ENCODE assay signal across 8 cellular contexts in the genomic region with DNA sequence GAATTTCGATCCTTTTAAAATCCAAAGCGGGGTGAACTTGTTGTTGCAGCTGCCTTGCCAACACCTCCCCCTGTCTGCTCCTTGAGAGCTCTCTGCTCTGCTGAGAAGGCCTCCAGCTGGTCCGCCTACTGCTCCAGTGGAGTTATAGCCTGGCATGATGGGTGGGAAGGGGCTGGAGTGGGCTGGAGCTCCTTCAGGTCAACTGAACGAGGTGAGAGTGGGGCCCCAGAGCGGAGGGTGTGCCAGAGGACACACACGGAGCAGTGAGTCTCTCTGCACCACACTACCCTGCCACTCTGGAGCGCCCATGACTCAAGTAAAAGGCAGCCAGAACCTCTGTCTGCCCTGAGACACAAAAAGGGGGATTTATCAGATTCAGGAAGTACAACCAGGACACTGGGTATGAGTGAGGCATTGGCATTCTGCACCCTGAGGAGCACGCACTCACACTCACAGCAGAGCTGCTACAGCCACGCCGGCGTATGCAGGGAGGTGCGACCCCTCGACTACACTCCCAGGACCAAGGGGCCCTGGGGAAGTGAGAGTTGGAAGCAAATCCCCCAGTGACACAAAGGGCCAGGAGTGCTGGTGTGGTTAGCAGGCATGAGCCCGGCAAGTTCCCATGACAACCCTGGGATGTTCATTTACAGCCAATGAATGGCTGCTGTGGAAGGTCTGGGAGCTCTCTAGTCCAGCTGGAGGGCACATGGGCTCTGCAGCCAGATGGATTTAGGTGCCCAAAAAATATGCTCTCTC. TPM values are rescaled to one million over a fixed set of nuclear protein-coding genes. Genes with fewer than 3 reads are reported as not detected.
DNase-seq lines count a peak whose midpoint lies in the region; ATAC-seq and TF ChIP-seq lines count a peak whose summit lies in the region.

No MANE protein-coding gene starts in this region.

- H3K4me3 Mint-ChIP-seq in stimulated activated naive CD8-positive, alpha-beta T cell treated with anti-CD3 and anti-CD28 coated beads, Interleukin-15, Interleukin-2, amounts not matched to agents 100 ng/mL and 50 ng/mL, for 24 hours: no peak overlapping the region
- peak overlapping the region in 2 of 5 experiments; percentile 20 to 37 for H3K4me3 Mint-ChIP-seq in brain

- intact Hi-C loops in lower lobe of right lung (cut with DNase I): no loop called here

- H3K27me3 Mint-ChIP-seq in stimulated activated naive CD8-positive, alpha-beta T cell treated with anti-CD3 and anti-CD28 coated beads, Interleukin-15, Interleukin-2, amounts not matched to agents 100 ng/mL and 50 ng/mL, for 24 hours: no peaks in the 10 kb centered on the region
- no peaks in the 10 kb centered on the region for H3K27me3 Mint-ChIP-seq in brain

- H3K27me3 ChIP-seq in lower lobe of right lung (ENCODE audit: low read depth): no peaks in the 10 kb centered on the region

- peaks cover 32% of the 10 kb centered on the region for H3K4me1 Mint-ChIP-seq in stimulated activated naive CD8-positive, alpha-beta T cell treated with anti-CD3 and anti-CD28 coated beads, Interleukin-15, Interleukin-2, amounts not matched to agents 100 ng/mL and 50 ng/mL, for 24 hours (ENCODE audit: low read depth)
- peaks cover 30% of the 10 kb centered on the region for H3K4me1 Mint-ChIP-seq in brain

- H3K36me3 Mint-ChIP-seq in stimulated activated naive CD8-positive, alpha-beta T cell treated with anti-CD3 and anti-CD28 coated beads, Interleukin-15, Interleukin-2, amounts not matched to agents 100 ng/mL and 50 ng/mL, for 24 hours (ENCODE audit: low read depth): peaks cover 43% of the 10 kb centered on the region
- peaks cover 50% of the 10 kb centered on the region for H3K36me3 Mint-ChIP-seq in brain

- peaks cover 41% of the 10 kb centered on the region for H3K4me1 ChIP-seq in lower lobe of right lung

- no peaks in the 10 kb centered on the region for H3K9me3 ChIP-seq in lower lobe of right lung

- no peak for ATAC-seq in stimulated activated naive CD8-positive, alpha-beta T cell treated with anti-CD3 and anti-CD28 coated beads, Interleukin-15, Interleukin-2, amounts not matched to agents 100 U/mL and 50 U/mL, for 24 hours
- ATAC-seq in lower lobe of right lung (peak; percentile 43 to 49), GM19351 (IDR thresholded peaks at IDR 0.05; ENCODE audit: unreplicated experiment) (no peak), GM19395 (IDR thresholded peaks at IDR 0.05; ENCODE audit: unreplicated experiment) (no peak), GM18520 (IDR thresholded peaks at IDR 0.05; ENCODE audit: unreplicated experiment) (no peak)

- H3K36me3 ChIP-seq in lower lobe of right lung: peaks cover 81% of the 10 kb centered on the region

- peak overlapping the region; percentile 36 for H3K27ac Mint-ChIP-seq in stimulated activated naive CD8-positive, alpha-beta T cell treated with anti-CD3 and anti-CD28 coated beads, Interleukin-15, Interleukin-2, amounts not matched to agents 100 ng/mL and 50 ng/mL, for 24 hours
- H3K27ac Mint-ChIP-seq in brain: peak overlapping the region; percentile 89 to 98 (median 95)

- TF ChIP-seq CTCF in brain (conservative IDR thresholded peaks at IDR 0.05): no peak
- TF ChIP-seq CTCF in lower lobe of right lung (IDR thresholded peaks at IDR 0.05): no peak

- H3K9me3 Mint-ChIP-seq in stimulated activated naive CD8-positive, alpha-beta T cell treated with anti-CD3 and anti-CD28 coated beads, Interleukin-15, Interleukin-2, amounts not matched to agents 100 ng/mL and 50 ng/mL, for 24 hours: no peaks in the 10 kb centered on the region
- H3K9me3 Mint-ChIP-seq in brain: no peaks in the 10 kb centered on the region

- DNase-seq in stimulated activated naive CD8-positive, alpha-beta T cell treated with anti-CD3 and anti-CD28 coated beads, Interleukin-15, Interleukin-2, amounts not matched to agents 100 U/mL and 50 U/mL, for 24 hours: no peak
- DNase-seq in lower lobe of right lung (no peak), NAMALWA (ENCODE audit: low spot score) (no peak)

- H3K4me3 ChIP-seq in lower lobe of right lung: no peak overlapping the region

- H3K27ac ChIP-seq in lower lobe of right lung: peak overlapping the region; percentile 72

RNA-seq across cellular contexts. Expression of a gene that starts 28.0 kb away (rescaled TPM):
- 5.2 TPM for polyA plus RNA-seq in brain (ENCODE audit: insufficient read depth, low read depth, low replicate concordance)
- 25.7 TPM for total RNA-seq in lower lobe of right lung

RNA-seq across cellular contexts. Expression of a gene that starts 34.3 kb away (rescaled TPM):
- 30.6 TPM for polyA plus RNA-seq in brain (ENCODE audit: insufficient read depth, low read depth, low replicate concordance)
- total RNA-seq in lower lobe of right lung: 74.2 TPM

RNA-seq across cellular contexts. Expression of a gene that starts 45.2 kb away (rescaled TPM):
- 1.6 TPM for polyA plus RNA-seq in brain (ENCODE audit: insufficient read depth, low read depth, low replicate concordance)
- total RNA-seq in lower lobe of right lung: 8.5 TPM

RNA-seq across cellular contexts. Expression of a gene that starts 46.3 kb away (rescaled TPM):
- polyA plus RNA-seq in brain (ENCODE audit: insufficient read depth, low read depth, low replicate concordance): 53.0 TPM
- 44.5 TPM for total RNA-seq in lower lobe of right lung

Comparison
In these comparisons a context has a peak if more than half of its experiments do, and no peak if none do; other contexts are left out.
1. ATAC-seq: peak in lower lobe of right lung (2 of 2); none in stimulated activated naive CD8-positive, alpha-beta T cell treated with anti-CD3 and anti-CD28 coated beads, Interleukin-15, Interleukin-2, amounts not matched to agents 100 U/mL and 50 U/mL, for 24 hours (single experiment), GM19351 (single experiment), GM19395 (single experiment) and GM18520 (single experiment).